ENCODE assay signal across 7 cellular contexts in the genomic region with DNA sequence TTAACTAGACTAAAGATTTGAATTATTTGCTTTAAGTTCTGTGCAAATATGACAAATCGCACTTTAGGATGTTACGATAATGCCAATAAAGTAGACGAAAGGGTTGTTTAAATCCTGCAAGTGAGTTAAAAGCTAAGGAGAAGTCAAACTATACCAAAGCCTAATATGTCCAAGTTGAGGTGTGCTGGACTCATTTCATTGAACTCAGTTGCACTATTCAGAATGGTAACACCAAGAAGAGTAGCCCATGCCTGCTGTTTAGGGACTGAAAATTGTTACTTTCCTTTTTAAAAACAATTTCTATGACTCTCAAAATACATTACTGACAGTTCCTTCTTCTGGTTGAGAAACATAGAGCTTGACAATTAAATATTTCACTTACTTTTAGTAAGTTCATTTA.
"Had no signal": no experiment of that assay in that cellular context is flagged by ENCODE, and none has a peak within 500 bp of the region (broad histone marks: within the 10 kb centered on the region; RNA-seq: fewer than 3 reads in every experiment).

No MANE protein-coding gene starts in this region.

- DNase-seq: GDM1, GF-D8 had no signal

- H3K4me3 ChIP-seq: GM12878 had no signal

- ATAC-seq: GM12878 had no signal

- FAIRE-seq: GM12878, GM12891, GM12892, GM18507, GM19239 had no signal
